Comparison of ENCODE assay signal across 19 cellular contexts in genomic region chr1:18928985-18929384, GRCh38. TPM values are rescaled to one million over a fixed set of nuclear protein-coding genes. Genes with fewer than 3 reads are reported as not detected.
A peak's percentile ranks its signal among the peaks of the same experiment; 100 is the strongest.
DNase-seq lines count a peak whose midpoint lies in the region; ATAC-seq and TF ChIP-seq lines count a peak whose summit lies in the region.
"Had no signal": no experiment of that assay in that cellular context is flagged by ENCODE, and none has a peak within 500 bp of the region (broad histone marks: within the 10 kb centered on the region; RNA-seq: fewer than 3 reads in every experiment).

No MANE protein-coding gene starts in this region.

- H3K36me3 ChIP-seq in GM23248 (ENCODE audit: low read depth): no peaks in the 10 kb centered on the region
- H3K36me3 ChIP-seq: heart left ventricle had no signal

- POLR2A ChIA-PET in activated CD4-positive, alpha-beta T cell treated with anti-CD3 and anti-CD28 coated beads for 36 hours (lab: Charles Lee): interaction anchor here (0.6 to 3.4 kb wide), 5 partner anchors 22 to 85 kb away, joined by 3 to 43 read pairs (median 3); partner anchors contain the start of genes ALDH4A1 and IFFO2
- POLR2A ChIA-PET in naive thymus-derived CD8-positive, alpha-beta T cell (lab: Charles Lee): interaction anchor here (0.6 to 14.2 kb wide), 4 partner anchors 18 to 146 kb away, joined by 4 to 430 read pairs (median 12); partner anchors contain the start of gene IFFO2

- no peak overlapping the region for H4K91ac ChIP-seq in H9 (ENCODE audit: insufficient read length, low read depth, low read length)

- H3T11ph ChIP-seq in H9 (ENCODE audit: low read length): no peak overlapping the region

- H3K4ac ChIP-seq in H9 (ENCODE audit: low read depth, low read length): no peak overlapping the region

- no peak overlapping the region for H4K8ac ChIP-seq in H9 (replicated peaks; ENCODE audit: insufficient read length, low read depth, low read length)

- peaks cover 5% of the 10 kb centered on the region; the same call in 1 of the 2 replicates for H3F3A ChIP-seq in GM23248 (ENCODE audit: insufficient read depth)

- H3K36me3 Mint-ChIP-seq in activated CD4-positive, alpha-beta T cell treated with anti-CD3 and anti-CD28 coated beads for 36 hours (ENCODE audit: low read depth): peaks cover 10% of the 10 kb centered on the region
- H3K36me3 Mint-ChIP-seq in activated naive CD8-positive, alpha-beta T cell: no peaks in the 10 kb centered on the region
- peaks cover 0 to 5% (median 0%) of the 10 kb centered on the region in 3 donors for H3K36me3 Mint-ChIP-seq in naive thymus-derived CD8-positive, alpha-beta T cell
- peaks cover 0 to 5% (median 2%) of the 10 kb centered on the region in 3 experiments; a peak in 3 of 7 replicates for H3K36me3 Mint-ChIP-seq in H9 (ENCODE audit: insufficient read depth in 1 of 3, low read depth in 3 of 3)

- no peak overlapping the region for H3K4me3 ChIP-seq in GM23248
- H3K4me3 ChIP-seq: heart left ventricle, SK-N-MC, smooth muscle cell had no signal

- H3K27ac ChIP-seq in GM23248 (no peak overlapping the region), H9 (ENCODE audit: insufficient read length, low read depth, low read length) (no peak overlapping the region)
- H3K27ac ChIP-seq: C4-2B had no signal

- H3K23me2 ChIP-seq in H9 (ENCODE audit: insufficient read length, low read depth, low read length, poor library complexity, severe bottlenecking): no peaks in the 10 kb centered on the region

- no peak overlapping the region for H2AFZ ChIP-seq in GM23248
- no peak overlapping the region for H2AFZ ChIP-seq in H9 (ENCODE audit: low read length)

- 92 to 98% methylated on average over 6 of the region's 6 CpGs for WGBS in GM23248 (ENCODE audit: low coverage in 1 of 2, low lambda C conversion rate in 2 of 2, missing lambda C conversion rate in 2 of 2), 2 experiments
- no CpG with 5 or more reads among the region's 6 CpGs for WGBS in H9 (ENCODE audit: extremely low coverage, insufficient read length, low lambda C conversion rate)

- intact Hi-C loops in activated CD4-positive, alpha-beta T cell treated with anti-CD3 and anti-CD28 coated beads for 36 hours (cut with DNase I, micrococcal nuclease): loop anchor here in 1 of 2 experiments (10.0 kb wide), 1 partner anchor 1494 kb away; the partner anchor contains the start of gene RCC2

- H3K79me2 ChIP-seq in GM23248 (ENCODE audit: insufficient read depth) (peaks cover 88% of the 10 kb centered on the region), H9 (ENCODE audit: insufficient read depth, low read length) (no peaks in the 10 kb centered on the region)

- no peak overlapping the region for H2BK5ac ChIP-seq in H9 (ENCODE audit: insufficient read length, low read length)

- in situ Hi-C loops in GM23248 (cut with MboI): no loop called here

- H3K4me3 Mint-ChIP-seq in activated CD4-positive, alpha-beta T cell treated with anti-CD3 and anti-CD28 coated beads for 36 hours: peak overlapping the region; percentile 69
- peak overlapping the region; percentile 84 for H3K4me3 Mint-ChIP-seq in activated naive CD8-positive, alpha-beta T cell
- peak overlapping the region in 9 of 10 donors; percentile 50 to 93 (median 76) for H3K4me3 Mint-ChIP-seq in naive thymus-derived CD8-positive, alpha-beta T cell
- H3K4me3 Mint-ChIP-seq in H9: no peak overlapping the region
- H3K4me3 Mint-ChIP-seq: nephron had no signal

- H2BK120ac ChIP-seq in H9 (ENCODE audit: low read depth, low read length, poor library complexity, severe bottlenecking): no peak overlapping the region

- H3K27ac Mint-ChIP-seq in activated CD4-positive, alpha-beta T cell treated with anti-CD3 and anti-CD28 coated beads for 36 hours: peak overlapping the region; percentile 99
- peak overlapping the region; percentile 78 for H3K27ac Mint-ChIP-seq in activated naive CD8-positive, alpha-beta T cell
- H3K27ac Mint-ChIP-seq in naive thymus-derived CD8-positive, alpha-beta T cell: peak overlapping the region in 8 of 10 donors; percentile 27 to 98 (median 83)
- H3K27ac Mint-ChIP-seq in H9: no peak overlapping the region; a peak in 1 of 7 replicates
- H3K27ac Mint-ChIP-seq: progenitor cell of endocrine pancreas had no signal

- H3K9ac ChIP-seq in GM23248: peak overlapping the region; percentile 14; the same call in 1 of the 2 replicates
- no peak overlapping the region for H3K9ac ChIP-seq in H9 (ENCODE audit: extremely low read depth, insufficient read length, low read length)

- H4K20me1 ChIP-seq in GM23248 (ENCODE audit: insufficient read depth) (no peaks in the 10 kb centered on the region), H9 (ENCODE audit: control insufficient read depth, insufficient read depth, insufficient read length) (no peaks in the 10 kb centered on the region)

- H2BK12ac ChIP-seq in H9 (ENCODE audit: insufficient read length, low read depth, low read length): no peak overlapping the region

- no peak overlapping the region for H4K5ac ChIP-seq in H9 (ENCODE audit: insufficient read length, low read depth, low read length)

- no peak overlapping the region for H3K56ac ChIP-seq in H9 (ENCODE audit: insufficient read length, low read depth, low read length)

- H3K27me3 Mint-ChIP-seq in activated CD4-positive, alpha-beta T cell treated with anti-CD3 and anti-CD28 coated beads for 36 hours: no peaks in the 10 kb centered on the region
- H3K27me3 Mint-ChIP-seq in activated naive CD8-positive, alpha-beta T cell: no peaks in the 10 kb centered on the region
- H3K27me3 Mint-ChIP-seq in naive thymus-derived CD8-positive, alpha-beta T cell: no peaks in the 10 kb centered on the region
- no peaks in the 10 kb centered on the region; the same call in 1 of the 2 replicates for H3K27me3 Mint-ChIP-seq in H9 (ENCODE audit: low read depth)
- H3K27me3 Mint-ChIP-seq: progenitor cell of endocrine pancreas had no signal

- TF ChIP-seq CTCF in H9 (conservative IDR thresholded peaks at IDR 0.05): no peak

- no peak overlapping the region for H2AK5ac ChIP-seq in H9 (ENCODE audit: insufficient read length, low read length)

- H3K27me3 ChIP-seq in GM23248 (replicated peaks; ENCODE audit: insufficient read depth) (no peaks in the 10 kb centered on the region), H9 (ENCODE audit: insufficient read depth, low read length) (no peaks in the 10 kb centered on the region)
- H3K27me3 ChIP-seq: heart left ventricle had no signal

- H3K9me3 ChIP-seq in GM23248 (ENCODE audit: low read depth) (no peaks in the 10 kb centered on the region), H9 (ENCODE audit: control insufficient read depth, low read depth, low read length) (no peaks in the 10 kb centered on the region)
- H3K9me3 ChIP-seq: heart left ventricle had no signal

- no peak overlapping the region for H2BK20ac ChIP-seq in H9 (ENCODE audit: low read depth, low read length, poor library complexity, severe bottlenecking)

- CTCF ChIA-PET in activated CD4-positive, alpha-beta T cell treated with anti-CD3 and anti-CD28 coated beads for 36 hours (lab: Charles Lee): interaction anchor here (0.6 to 8.2 kb wide), 5 partner anchors 8 to 221 kb away, joined by 3 to 66 read pairs (median 26); no protein-coding TSS in a partner anchor

- H3K18ac ChIP-seq in H9 (ENCODE audit: insufficient read length, low read depth, low read length): no peak overlapping the region

- no peaks in the 10 kb centered on the region for H3K79me1 ChIP-seq in H9 (ENCODE audit: insufficient read depth, low read depth, low read length, poor library complexity, severe bottlenecking)

- H3K4me1 Mint-ChIP-seq in activated CD4-positive, alpha-beta T cell treated with anti-CD3 and anti-CD28 coated beads for 36 hours: peaks cover 90% of the 10 kb centered on the region
- peaks cover 75% of the 10 kb centered on the region for H3K4me1 Mint-ChIP-seq in activated naive CD8-positive, alpha-beta T cell (ENCODE audit: low read depth)
- H3K4me1 Mint-ChIP-seq in naive thymus-derived CD8-positive, alpha-beta T cell: peaks cover 43 to 90% (median 88%) of the 10 kb centered on the region in 4 donors
- H3K4me1 Mint-ChIP-seq in H9: peaks cover 30 to 32% of the 10 kb centered on the region in 2 experiments

- H3K9me3 Mint-ChIP-seq in activated CD4-positive, alpha-beta T cell treated with anti-CD3 and anti-CD28 coated beads for 36 hours (ENCODE audit: low read depth): peaks cover 2% of the 10 kb centered on the region
- H3K9me3 Mint-ChIP-seq in activated naive CD8-positive, alpha-beta T cell (ENCODE audit: low read depth): no peaks in the 10 kb centered on the region
- peaks cover 0 to 1% (median 0%) of the 10 kb centered on the region in 9 donors for H3K9me3 Mint-ChIP-seq in naive thymus-derived CD8-positive, alpha-beta T cell
- H3K9me3 Mint-ChIP-seq in H9: peaks cover 2 to 4% of the 10 kb centered on the region in 2 experiments; a peak in 2 of 5 replicates

- H3K14ac ChIP-seq in H9 (ENCODE audit: insufficient read depth, low read length): no peak overlapping the region

- ATAC-seq in activated CD4-positive, alpha-beta T cell treated with anti-CD3 and anti-CD28 coated beads for 36 hours: no peak
- ATAC-seq in naive thymus-derived CD8-positive, alpha-beta T cell: no peak
- ATAC-seq in HG02759 (IDR thresholded peaks at IDR 0.05; ENCODE audit: unreplicated experiment): no peak
- ATAC-seq: heart left ventricle had no signal

- no peak overlapping the region for H2BK15ac ChIP-seq in H9 (ENCODE audit: low read depth, low read length)

- no peaks in the 10 kb centered on the region for H3K9me2 ChIP-seq in GM23248 (ENCODE audit: insufficient read depth)

- DNase-seq in activated CD4-positive, alpha-beta T cell treated with anti-CD3 and anti-CD28 coated beads for 36 hours: no peak
- no peak for DNase-seq in activated CD4-positive, alpha-beta T cell treated with anti-CD3 and anti-CD28 coated beads for 4 hours
- DNase-seq in GM23248 (no peak), H9 (no peak), NCI-H345 treated with DMSO at 0.1 percent for 48 hours (lab: John Stamatoyannopoulos, UW; ENCODE audit: unreplicated experiment) (no peak)
- no peak for DNase-seq in naive thymus-derived CD8-positive, alpha-beta T cell
- DNase-seq: 8988T, DMS53, heart left ventricle, mammary epithelial cell, NCI-H1105 treated with DMSO at 0.1 percent for 48 hours, NCI-H748 treated with DMSO at 0.1 percent for 48 hours had no signal

- peaks cover 44% of the 10 kb centered on the region for H3K4me1 ChIP-seq in GM23248 (ENCODE audit: insufficient read depth)
- no peaks in the 10 kb centered on the region; the same call in 1 of the 2 replicates for H3K4me1 ChIP-seq in H9 (ENCODE audit: insufficient read depth, low read length)

- no peak overlapping the region for H3K23ac ChIP-seq in H9 (ENCODE audit: insufficient read length, low read depth, low read length)

- no peak overlapping the region for H3K4me2 ChIP-seq in GM23248 (ENCODE audit: unreplicated experiment)
- no peak overlapping the region for H3K4me2 ChIP-seq in H9 (ENCODE audit: insufficient read depth, insufficient read length, low read length)

RNA-seq across cellular contexts. Expression of gene ALDH4A1, which starts 26.6 kb away (rescaled TPM):
- 1 to 10 TPM; 4.4 to 5.8 TPM for total RNA-seq in activated CD4-positive, alpha-beta T cell treated with anti-CD3 and anti-CD28 coated beads for 36 hours
- total RNA-seq in GM23248 (2014; rRNA removed; shearing (Covaris generic)): 13.3 and 26.4 TPM in 2 replicates
- 10.9 and 11.2 TPM in 2 replicates for polyA plus RNA-seq in GM23248 (2016; fragmentation: Nextera tagmentation; extraction: Ambion mirVana)
- 1 to 10 TPM; 1.6 to 2.5 TPM for total RNA-seq in naive thymus-derived CD8-positive, alpha-beta T cell
- 1 to 10 TPM in 1 of 3 donors, under 1 TPM in 2; 0.31 to 2.0 (median 0.39) TPM for polyA plus RNA-seq in naive thymus-derived CD8-positive, alpha-beta T cell
- 26.1 TPM in 2 replicates for total RNA-seq in H9 (2021)

RNA-seq across cellular contexts. Expression of gene IFFO2, which starts 27.5 kb away (rescaled TPM):
- total RNA-seq in activated CD4-positive, alpha-beta T cell treated with anti-CD3 and anti-CD28 coated beads for 36 hours: 10 to 100 TPM; 48.3 to 62.7 TPM
- total RNA-seq in GM23248 (2014; rRNA removed; shearing (Covaris generic)): 12.8 and 13.2 TPM in 2 replicates
- polyA plus RNA-seq in GM23248 (2016; fragmentation: Nextera tagmentation; extraction: Ambion mirVana): 0.60 and 1.1 TPM in 2 replicates
- 10 to 100 TPM; 29.0 to 30.7 TPM for total RNA-seq in naive thymus-derived CD8-positive, alpha-beta T cell
- 1 to 10 TPM; 1.6 to 4.4 (median 4.4) TPM for polyA plus RNA-seq in naive thymus-derived CD8-positive, alpha-beta T cell
- total RNA-seq in H9 (2021): 3.6 and 6.1 TPM in 2 replicates

Comparison
In these comparisons a context has a peak if more than half of its experiments do, and no peak if none do; other contexts are left out.
1. H3K27ac Mint-ChIP-seq: peak in activated CD4-positive, alpha-beta T cell treated with anti-CD3 and anti-CD28 coated beads for 36 hours (single experiment), activated naive CD8-positive, alpha-beta T cell (single experiment) and naive thymus-derived CD8-positive, alpha-beta T cell (8 of 10); none in H9 (0 of 3).
2. H3K4me3 Mint-ChIP-seq: peak in activated CD4-positive, alpha-beta T cell treated with anti-CD3 and anti-CD28 coated beads for 36 hours (single experiment), activated naive CD8-positive, alpha-beta T cell (single experiment) and naive thymus-derived CD8-positive, alpha-beta T cell (9 of 10); none in H9 (0 of 2).